In the genomic region with DNA sequence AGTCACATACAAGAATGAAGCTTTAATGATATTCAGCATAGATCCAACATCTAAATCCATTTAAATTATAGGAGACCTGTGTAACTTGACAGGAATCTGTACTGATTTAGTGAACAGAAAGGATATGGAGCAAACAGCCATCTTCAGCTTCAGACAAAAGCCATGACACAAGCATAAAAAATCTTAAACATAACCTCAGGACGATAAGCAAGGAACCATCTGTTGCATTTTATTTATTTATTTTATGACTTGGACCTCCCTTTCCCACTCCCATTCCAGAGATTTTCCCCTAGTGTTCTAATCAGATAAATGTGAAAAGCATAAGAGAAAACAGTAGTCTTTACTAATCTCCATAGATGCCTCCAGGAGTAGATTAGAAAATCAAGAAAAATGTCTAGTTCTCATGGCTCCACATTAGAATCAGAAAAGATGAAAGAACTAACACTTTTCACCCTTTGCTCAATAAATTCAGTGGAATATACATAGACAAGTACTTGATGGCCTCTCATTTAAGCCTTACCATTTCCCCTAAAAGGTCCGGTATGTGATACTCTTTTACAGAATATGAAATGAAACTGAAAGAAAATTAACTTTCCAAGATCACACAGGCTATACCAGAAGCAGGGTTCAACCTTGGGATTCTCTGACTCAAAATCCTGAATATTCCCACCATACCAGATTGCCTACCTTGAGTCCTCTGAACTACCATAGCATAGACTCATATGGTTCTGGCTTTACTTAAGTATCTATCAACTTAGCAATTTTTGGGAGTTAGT, we compare ENCODE assay signal across 19 cellular contexts. TPM values are rescaled to one million over a fixed set of nuclear protein-coding genes. Genes with fewer than 3 reads are reported as not detected.
DNase-seq lines count a peak whose midpoint lies in the region; ATAC-seq and TF ChIP-seq lines count a peak whose summit lies in the region.
"Had no signal": no experiment of that assay in that cellular context is flagged by ENCODE, and none has a peak within 500 bp of the region (broad histone marks: within the 10 kb centered on the region; RNA-seq: fewer than 3 reads in every experiment).

No MANE protein-coding gene starts in this region.

- no peak for TF ChIP-seq CTCF in AG04449 (IDR thresholded peaks at IDR 0.05; ENCODE audit: insufficient read depth, low read length, missing control alignments)
- TF ChIP-seq CTCF in HFFc6 (IDR thresholded peaks at IDR 0.05) = peak; percentile 28
- TF ChIP-seq CTCF in astrocyte of the cerebellum (IDR thresholded peaks at IDR 0.05; ENCODE audit: low read depth, low read length, missing control alignments) = no peak
- TF ChIP-seq CTCF in foreskin fibroblast (IDR thresholded peaks at IDR 0.05; ENCODE audit: low read depth, low read length) = no peak

- in situ Hi-C loops in astrocyte of the cerebellum (cut with HindIII; ENCODE audit: low sequenced_read_pairs) = no loop called here

- no peaks in the 10 kb centered on the region for H3K27me3 Mint-ChIP-seq in HFFc6 (ENCODE audit: insufficient read depth)
- H3K27me3 Mint-ChIP-seq: stimulated activated naive B cell treated with anti-CD40 and anti-IgM and Interleukin-4, amounts not matched to agents 10 μg/mL and 1 μg/mL and 100 μg/mL, for 72 hours had no signal

- ATAC-seq in HG02763 (IDR thresholded peaks at IDR 0.05; ENCODE audit: unreplicated experiment) (no peak), GM21447 (IDR thresholded peaks at IDR 0.05; ENCODE audit: unreplicated experiment) (no peak), HG03135 (IDR thresholded peaks at IDR 0.05; ENCODE audit: unreplicated experiment) (no peak)
- ATAC-seq: A549; PC-3; stimulated activated naive B cell treated with anti-CD40 and anti-IgM and Interleukin-4, amounts not matched to agents 10 μg/mL and 1 μg/mL and 100 μg/mL, for 72 hours had no signal

- H3K9me3 Mint-ChIP-seq in HFFc6 = no peaks in the 10 kb centered on the region
- H3K9me3 Mint-ChIP-seq: H9; nephron progenitor cell; stimulated activated naive B cell treated with anti-CD40 and anti-IgM and Interleukin-4, amounts not matched to agents 10 μg/mL and 1 μg/mL and 100 μg/mL, for 72 hours had no signal

- H3K4me3 Mint-ChIP-seq in HFFc6 = peak overlapping the region; percentile 64
- H3K4me3 Mint-ChIP-seq: H9; nephron progenitor cell; stimulated activated naive B cell treated with anti-CD40 and anti-IgM and Interleukin-4, amounts not matched to agents 10 μg/mL and 1 μg/mL and 100 μg/mL, for 72 hours had no signal

- CTCF ChIA-PET in AG04449 (lab: Yijun Ruan, JAX) = interaction anchor here (0.7 kb wide), 1 partner anchor 382 kb away, joined by 3 read pairs; no protein-coding TSS in a partner anchor

- peaks cover 58% of the 10 kb centered on the region for H3K4me1 Mint-ChIP-seq in HFFc6 (ENCODE audit: low read depth)
- H3K4me1 Mint-ChIP-seq: nephron progenitor cell; stimulated activated naive B cell treated with anti-CD40 and anti-IgM and Interleukin-4, amounts not matched to agents 10 μg/mL and 1 μg/mL and 100 μg/mL, for 72 hours had no signal

- no peak overlapping the region for H3K4me3 ChIP-seq in AG04449 (ENCODE audit: low read depth, low read length)
- no peak overlapping the region for H3K4me3 ChIP-seq in astrocyte of the cerebellum (ENCODE audit: low read depth, low read length)
- H3K4me3 ChIP-seq in foreskin fibroblast (ENCODE audit: low read depth in 1 of 2, low read length in 2 of 2) = no peak overlapping the region
- H3K4me3 ChIP-seq: A549, upper lobe of left lung had no signal

- no peaks in the 10 kb centered on the region for H3K36me3 Mint-ChIP-seq in HFFc6 (ENCODE audit: low read depth)
- H3K36me3 Mint-ChIP-seq: stimulated activated naive B cell treated with anti-CD40 and anti-IgM and Interleukin-4, amounts not matched to agents 10 μg/mL and 1 μg/mL and 100 μg/mL, for 72 hours had no signal

- H3K27ac Mint-ChIP-seq in HFFc6 = peak overlapping the region; percentile 74
- H3K27ac Mint-ChIP-seq: H9; nephron progenitor cell; stimulated activated naive B cell treated with anti-CD40 and anti-IgM and Interleukin-4, amounts not matched to agents 10 μg/mL and 1 μg/mL and 100 μg/mL, for 72 hours had no signal

- POLR2A ChIA-PET in AG04449 (lab: Yijun Ruan, JAX) = no interaction called here

- peak; percentile 42 for DNase-seq in AG04449 (ENCODE audit: low read depth, low spot score)
- peak; percentile 66 for DNase-seq in HFFc6
- peak; percentile 39 for DNase-seq in astrocyte of the cerebellum (ENCODE audit: low read depth)
- DNase-seq in foreskin fibroblast = peak; percentile 62 to 79
- no peak for DNase-seq in NCI-H2227 treated with DMSO at 0.1 percent for 48 hours (lab: John Stamatoyannopoulos, UW)
- DNase-seq: activated naive CD4-positive, alpha-beta T cell treated with anti-CD3 and anti-CD28 coated beads, Interleukin-2, amount 50 U/mL, for 16 hours; Calu3; H9; Kasumi-1; NCI-H1694 treated with DMSO at 0.1 percent for 48 hours; NCI-H510A treated with DMSO at 0.1 percent for 48 hours; nephron progenitor cell; PC-3; stimulated activated naive B cell treated with anti-CD40 and anti-IgM and Interleukin-4, amounts not matched to agents 10 μg/mL and 1 μg/mL and 100 μg/mL, for 72 hours; upper lobe of left lung had no signal

RNA-seq across cellular contexts. Expression of gene CACNA2D1, which starts 15.2 kb away (rescaled TPM):
- total RNA-seq in HFFc6 (2021; fragmentation: NEBNext Ultra II Directional; extraction: Animal tissue kit (Norgen Biotek cat#: 25700)) = 10 to 100 TPM; 34.9 to 43.6 (median 36.8) TPM
